ENCODE assay signal across 27 cellular contexts in genomic region chr2:231803739-231804138, GRCh38.
"Had no signal": no experiment of that assay in that cellular context is flagged by ENCODE, and none has a peak within 500 bp of the region (broad histone marks: within the 10 kb centered on the region; RNA-seq: fewer than 3 reads in every experiment).

No MANE protein-coding gene starts in this region.

- H3K9me3 Mint-ChIP-seq: immature natural killer cell; naive thymus-derived CD4-positive, alpha-beta T cell; natural killer cell treated with Interleukin-12 subunit alpha and Interleukin-12 subunit beta and Interleukin-15 and Interleukin-18, amount 100 ng/mL, for 72 hours; stimulated activated naive B cell treated with anti-CD40 and anti-IgM and Interleukin-4, amounts not matched to agents 10 μg/mL and 1 μg/mL and 100 μg/mL, for 72 hours had no signal

- H3K27ac ChIP-seq: left lung, lower lobe of right lung, ovary, right atrium auricular region, right lobe of liver, stomach, testis, thyroid gland, transverse colon, upper lobe of left lung, vagina had no signal

- H3K4me2 ChIP-seq: smooth muscle cell had no signal

- ATAC-seq: left colon; left lung; lower lobe of right lung; mucosa of descending colon; naive thymus-derived CD4-positive, alpha-beta T cell; natural killer cell treated with Interleukin-12 subunit alpha and Interleukin-12 subunit beta and Interleukin-15 and Interleukin-18, amount 100 ng/mL, for 72 hours; right lobe of liver; stimulated activated naive B cell treated with anti-CD40 and anti-IgM and Interleukin-4, amounts not matched to agents 10 μg/mL and 1 μg/mL and 100 μg/mL, for 72 hours; stimulated activated naive CD8-positive, alpha-beta T cell treated with anti-CD3 and anti-CD28 coated beads, Interleukin-15, Interleukin-2, amounts not matched to agents 100 U/mL and 50 U/mL, for 24 hours had no signal

- DNase-seq: hypothalamus; immature natural killer cell; kidney; left colon; left lung; lower lobe of right lung; midbrain; mucosa of descending colon; naive thymus-derived CD4-positive, alpha-beta T cell; ovary; right lobe of liver; stimulated activated CD4-positive, alpha-beta T cell treated with anti-CD3 and anti-CD28 coated beads, Interleukin-1b, Interleukin-23, amount 100 ng/mL, for 48 hours; stimulated activated CD4-positive, alpha-beta T cell treated with anti-CD3 and anti-CD28 coated beads, Interleukin-2, amount 100 ng/mL, for 48 hours; stimulated activated CD4-positive, alpha-beta T cell treated with anti-CD3 and anti-CD28 coated beads, Interleukin-4, amount 100 ng/mL, for 4 hours; stimulated activated CD8-positive, alpha-beta memory T cell treated with anti-CD3 and anti-CD28 coated beads, Interleukin-4, amount 100 ng/mL, for 48 hours; stimulated activated naive B cell treated with anti-CD40 and anti-IgM and Interleukin-4, amounts not matched to agents 10 μg/mL and 1 μg/mL and 100 μg/mL, for 72 hours; stimulated activated naive CD8-positive, alpha-beta T cell treated with anti-CD3 and anti-CD28 coated beads, Interleukin-15, Interleukin-2, amounts not matched to agents 100 U/mL and 50 U/mL, for 24 hours; stomach; testis; thyroid gland; transverse colon had no signal

- H3K4me3 Mint-ChIP-seq: immature natural killer cell; naive thymus-derived CD4-positive, alpha-beta T cell; natural killer cell treated with Interleukin-12 subunit alpha and Interleukin-12 subunit beta and Interleukin-15 and Interleukin-18, amount 100 ng/mL, for 72 hours; stimulated activated naive B cell treated with anti-CD40 and anti-IgM and Interleukin-4, amounts not matched to agents 10 μg/mL and 1 μg/mL and 100 μg/mL, for 72 hours had no signal

- H3K4me3 ChIP-seq: left lung, lower lobe of right lung, mucosa of descending colon, ovary, right atrium auricular region, right lobe of liver, smooth muscle cell, stomach, testis, thyroid gland, transverse colon, upper lobe of left lung, vagina had no signal

- H3K9me3 ChIP-seq: left lung, lower lobe of right lung, mucosa of descending colon, ovary, right atrium auricular region, right lobe of liver, stomach, testis, thyroid gland, transverse colon, upper lobe of left lung, vagina had no signal

- H3K27me3 ChIP-seq: left lung, ovary, right atrium auricular region, right lobe of liver, stomach, testis, thyroid gland, transverse colon, upper lobe of left lung, vagina had no signal

- H3K4me1 ChIP-seq: left lung, lower lobe of right lung, right atrium auricular region, right lobe of liver, testis, thyroid gland, upper lobe of left lung, vagina had no signal

- H3K27ac Mint-ChIP-seq: natural killer cell treated with Interleukin-12 subunit alpha and Interleukin-12 subunit beta and Interleukin-15 and Interleukin-18, amount 100 ng/mL, for 72 hours; progenitor cell of endocrine pancreas; stimulated activated naive B cell treated with anti-CD40 and anti-IgM and Interleukin-4, amounts not matched to agents 10 μg/mL and 1 μg/mL and 100 μg/mL, for 72 hours had no signal

- H3K27me3 Mint-ChIP-seq: naive thymus-derived CD4-positive, alpha-beta T cell; natural killer cell treated with Interleukin-12 subunit alpha and Interleukin-12 subunit beta and Interleukin-15 and Interleukin-18, amount 100 ng/mL, for 72 hours; progenitor cell of endocrine pancreas; stimulated activated naive B cell treated with anti-CD40 and anti-IgM and Interleukin-4, amounts not matched to agents 10 μg/mL and 1 μg/mL and 100 μg/mL, for 72 hours had no signal
